Comparison of ENCODE assay signal across 18 cellular contexts in the genomic region with DNA sequence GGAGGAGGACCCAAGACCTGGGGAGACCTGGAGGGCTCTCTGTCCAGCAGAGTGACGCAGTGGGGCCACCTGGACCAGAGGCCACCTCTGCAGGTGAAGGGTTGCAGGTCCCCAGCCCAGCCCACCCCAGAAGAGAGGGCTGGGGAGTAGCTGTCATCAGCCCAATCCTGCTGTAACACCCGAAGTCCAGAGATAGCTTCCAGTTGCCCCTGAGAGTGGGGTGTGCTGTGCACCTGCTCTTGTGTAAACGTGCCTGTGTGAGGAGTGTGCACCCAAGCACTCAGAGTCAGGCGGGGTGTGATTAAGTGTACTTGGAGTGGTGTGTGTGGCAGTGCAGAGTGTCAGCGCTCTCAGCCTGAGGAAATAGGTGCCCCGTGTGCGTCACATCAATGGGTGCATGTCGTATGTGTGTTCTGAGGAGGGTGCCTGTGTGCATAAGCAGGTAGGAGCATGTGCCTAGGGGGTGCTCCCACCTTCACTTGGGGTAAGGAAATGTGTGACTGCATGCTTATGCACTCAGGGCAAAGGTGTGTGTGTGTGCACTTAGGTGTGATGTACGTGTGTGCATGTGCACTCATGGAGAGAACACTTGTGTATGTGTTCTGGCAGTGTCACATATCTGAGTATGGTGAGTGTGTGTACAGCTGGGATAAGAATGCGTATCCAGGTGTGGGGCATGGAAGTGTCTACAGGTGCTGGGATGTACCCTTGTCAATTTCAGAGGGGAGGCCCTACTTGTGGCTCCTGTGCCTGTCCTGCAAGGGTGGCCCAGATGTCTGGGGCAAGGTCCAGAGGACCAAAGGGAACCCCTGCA. TPM values are rescaled to one million over a fixed set of nuclear protein-coding genes. Genes with fewer than 3 reads are reported as not detected.
DNase-seq lines count a peak whose midpoint lies in the region; ATAC-seq and TF ChIP-seq lines count a peak whose summit lies in the region.
"Had no signal": no experiment of that assay in that cellular context is flagged by ENCODE, and none has a peak within 500 bp of the region (broad histone marks: within the 10 kb centered on the region; RNA-seq: fewer than 3 reads in every experiment).

No MANE protein-coding gene starts in this region.

- no peaks in the 10 kb centered on the region for H3K9me1 ChIP-seq in IMR-90 (ENCODE audit: insufficient read depth, low read length)

- no peak overlapping the region for H3K4ac ChIP-seq in IMR-90 (ENCODE audit: low read depth, low read length)

- no peak overlapping the region for H2AK5ac ChIP-seq in IMR-90 (ENCODE audit: low read depth, low read length)

- no peak overlapping the region for H2BK120ac ChIP-seq in IMR-90 (ENCODE audit: low read depth, low read length)

- H3K4me1 Mint-ChIP-seq in progenitor cell of endocrine pancreas (ENCODE audit: low read depth), result peaks cover 21% of the 10 kb centered on the region
- H3K4me1 Mint-ChIP-seq: naive thymus-derived CD4-positive, alpha-beta T cell had no signal

- intact Hi-C loops in IMR-90 (cut with micrococcal nuclease), result no loop called here
- intact Hi-C loops in left ventricle myocardium inferior (cut with micrococcal nuclease), result no loop called here

- H3K4me1 ChIP-seq in DND-41 (ENCODE audit: insufficient read depth, low read length) (no peaks in the 10 kb centered on the region), IMR-90 (ENCODE audit: control insufficient read depth, insufficient read depth, low read length) (no peaks in the 10 kb centered on the region), GM23248 (ENCODE audit: insufficient read depth) (no peaks in the 10 kb centered on the region), left ventricle myocardium inferior (no peaks in the 10 kb centered on the region)
- H3K4me1 ChIP-seq: BE2C had no signal

- H3K36me3 ChIP-seq in DND-41 (ENCODE audit: insufficient read depth, low read length), result no peaks in the 10 kb centered on the region
- H3K36me3 ChIP-seq in IMR-90 (ENCODE audit: control insufficient read depth, insufficient read depth, low read length), result no peaks in the 10 kb centered on the region
- H3K36me3 ChIP-seq in GM23248 (ENCODE audit: low read depth), result no peaks in the 10 kb centered on the region
- H3K36me3 ChIP-seq in left ventricle myocardium inferior, result no peaks in the 10 kb centered on the region
- H3K36me3 ChIP-seq: BE2C had no signal

- H3K79me2 ChIP-seq in DND-41 (ENCODE audit: insufficient read depth, low read length) (no peaks in the 10 kb centered on the region), GM23248 (ENCODE audit: insufficient read depth) (no peaks in the 10 kb centered on the region)

- H2BK20ac ChIP-seq in IMR-90 (ENCODE audit: low read depth, low read length), result no peak overlapping the region

- POLR2A ChIA-PET in IMR-90 (lab: Charles Lee; ENCODE audit: unreplicated experiment), result no interaction called here

- no peaks in the 10 kb centered on the region for H3K9me3 Mint-ChIP-seq in progenitor cell of endocrine pancreas (ENCODE audit: low read depth)
- H3K9me3 Mint-ChIP-seq: dendritic cell treated with granulocyte-macrophage colony-stimulating factor and Interleukin-4, amounts not matched to agents 40 ng/mL and 50 ng/mL, for 4 days; naive thymus-derived CD4-positive, alpha-beta T cell had no signal

- TF ChIP-seq RAD21 in IMR-90 (IDR thresholded peaks at IDR 0.05; ENCODE audit: low read length), result no peak

- H3K27ac ChIP-seq in DND-41 (ENCODE audit: low read length) (no peak overlapping the region), IMR-90 (ENCODE audit: insufficient read depth, low read length) (no peak overlapping the region), GM23248 (no peak overlapping the region), left ventricle myocardium inferior (replicated peaks) (no peak overlapping the region)

- H4K8ac ChIP-seq in IMR-90 (ENCODE audit: low read depth in 2 of 2, low read length in 2 of 2), result no peak overlapping the region

- no peak overlapping the region for H3K9ac ChIP-seq in DND-41 (ENCODE audit: low read depth, low read length)
- H3K9ac ChIP-seq in IMR-90 (ENCODE audit: low read depth, low read length), result no peak overlapping the region
- H3K9ac ChIP-seq in GM23248, result no peak overlapping the region

- H3K27me3 Mint-ChIP-seq in progenitor cell of endocrine pancreas, result peaks cover 48% of the 10 kb centered on the region

- 90% methylated on average over 4 of the region's 10 CpGs; no CpG with 5 or more reads in 1 of the 2 experiments for WGBS in IMR-90 (ENCODE audit: extremely low coverage in 2 of 2, insufficient read length in 1 of 2), 2 experiments
- WGBS in GM23248 (ENCODE audit: low coverage in 1 of 2, low lambda C conversion rate in 2 of 2, missing lambda C conversion rate in 2 of 2), 2 experiments, result 52 to 53% methylated on average over 9 to 10 of the region's 10 CpGs

- H3K14ac ChIP-seq in IMR-90 (replicated peaks; ENCODE audit: low read depth, low read length), result no peak overlapping the region

- H4K20me1 ChIP-seq in DND-41 (ENCODE audit: insufficient read depth, low read length) (0 out of 2 replicates have a peak, but pooled peaks cover 3% of the 10 kb centered on the region), IMR-90 (ENCODE audit: insufficient read depth, low read length) (no peaks in the 10 kb centered on the region; the same call in none of the 2 replicates), GM23248 (ENCODE audit: insufficient read depth) (no peaks in the 10 kb centered on the region)

- no peak overlapping the region for H3K4me3 Mint-ChIP-seq in progenitor cell of endocrine pancreas (ENCODE audit: low read depth)
- H3K4me3 Mint-ChIP-seq: dendritic cell treated with granulocyte-macrophage colony-stimulating factor and Interleukin-4, amounts not matched to agents 40 ng/mL and 50 ng/mL, for 4 days; naive thymus-derived CD4-positive, alpha-beta T cell had no signal

- in situ Hi-C loops in IMR-90 (cut with MboI; ENCODE audit: low sequenced_read_pairs), result no loop called here
- in situ Hi-C loops in GM23248 (cut with MboI), result no loop called here

- BruUV-seq in IMR-90 (replicated peaks; lab: Mats Ljungman, UMichigan), result no TSS peak

- TF ChIP-seq CTCF in DND-41 (IDR thresholded peaks at IDR 0.05; ENCODE audit: borderline replicate concordance, extremely low read depth, low read length, poor library complexity, severe bottlenecking) (no peak), IMR-90 (conservative IDR thresholded peaks at IDR 0.05; ENCODE audit: low read depth, low read length) (no peak), progenitor cell of endocrine pancreas (IDR thresholded peaks at IDR 0.05; ENCODE audit: unreplicated experiment) (no peak), left ventricle myocardium inferior (IDR thresholded peaks at IDR 0.05; ENCODE audit: borderline replicate concordance) (no peak)

- H3K27ac Mint-ChIP-seq in progenitor cell of endocrine pancreas, result no peak overlapping the region
- H3K27ac Mint-ChIP-seq: dendritic cell treated with granulocyte-macrophage colony-stimulating factor and Interleukin-4, amounts not matched to agents 40 ng/mL and 50 ng/mL, for 4 days; naive thymus-derived CD4-positive, alpha-beta T cell had no signal

- H3K18ac ChIP-seq in IMR-90 (ENCODE audit: low read depth, low read length), result no peak overlapping the region

- 0 out of 3 replicates have a peak, but pooled peaks have one; percentile 22 for ATAC-seq in DND-41 (ENCODE audit: insufficient read depth, low read depth)
- no peak for ATAC-seq in IMR-90 (ENCODE audit: low read depth)
- ATAC-seq: naive thymus-derived CD4-positive, alpha-beta T cell had no signal

- no peak overlapping the region for H2BK5ac ChIP-seq in IMR-90 (ENCODE audit: low read depth, low read length, poor library complexity, severe bottlenecking)

- no peak for TF ChIP-seq POLR2A in IMR-90 (IDR thresholded peaks at IDR 0.05; ENCODE audit: low read depth, low read length)

- H3K27me3 ChIP-seq in DND-41 (ENCODE audit: insufficient read depth, low read length, poor library complexity), result no peaks in the 10 kb centered on the region
- H3K27me3 ChIP-seq in IMR-90 (ENCODE audit: control insufficient read depth, insufficient read depth, low read length), result peaks cover 3% of the 10 kb centered on the region; the same call in 1 of the 2 replicates
- no peaks in the 10 kb centered on the region; the same call in 1 of the 2 replicates for H3K27me3 ChIP-seq in GM23248 (replicated peaks; ENCODE audit: insufficient read depth)
- H3K27me3 ChIP-seq in left ventricle myocardium inferior (ENCODE audit: low read depth), result peaks cover 66% of the 10 kb centered on the region
- H3K27me3 ChIP-seq: BE2C had no signal

- H3K56ac ChIP-seq in IMR-90 (ENCODE audit: extremely low read depth, insufficient read depth, low read length), result no peak overlapping the region

- no peaks in the 10 kb centered on the region for H3F3A ChIP-seq in GM23248 (ENCODE audit: insufficient read depth)

- H3K36me3 Mint-ChIP-seq in progenitor cell of endocrine pancreas (ENCODE audit: insufficient read depth), result no peaks in the 10 kb centered on the region
- H3K36me3 Mint-ChIP-seq: naive thymus-derived CD4-positive, alpha-beta T cell had no signal

- H3K4me3 ChIP-seq in DND-41 (ENCODE audit: low read depth in 1 of 2, low read length in 2 of 2), result no peak overlapping the region
- no peak overlapping the region for H3K4me3 ChIP-seq in IMR-90 (ENCODE audit: insufficient read depth, low read depth, low read length)
- no peak overlapping the region for H3K4me3 ChIP-seq in GM23248
- H3K4me3 ChIP-seq in left ventricle myocardium inferior, result no peak overlapping the region

- H3K23ac ChIP-seq in IMR-90 (ENCODE audit: low read depth, low read length), result no peak overlapping the region

- dilution Hi-C loops in IMR-90 (cut with HindIII; ENCODE audit: low sequenced_read_pairs, unreplicated experiment), result no loop called here

- H4K5ac ChIP-seq in IMR-90 (ENCODE audit: low read depth, low read length), result no peak overlapping the region

- no peaks in the 10 kb centered on the region for H3K9me2 ChIP-seq in GM23248 (ENCODE audit: insufficient read depth)

- no peak overlapping the region for H3K4me2 ChIP-seq in DND-41 (ENCODE audit: insufficient read depth, low read length)
- H3K4me2 ChIP-seq in IMR-90 (ENCODE audit: low read depth, low read length), result no peak overlapping the region
- H3K4me2 ChIP-seq in GM23248 (ENCODE audit: unreplicated experiment), result no peak overlapping the region

- no peak overlapping the region for H2AK9ac ChIP-seq in IMR-90 (replicated peaks; ENCODE audit: low read depth, low read length, poor library complexity)

- H3K79me1 ChIP-seq in IMR-90 (ENCODE audit: low read depth in 1 of 2, low read length in 2 of 2), result no peaks in the 10 kb centered on the region

- H3K9me3 ChIP-seq in DND-41 (ENCODE audit: insufficient read depth, low read length, severe bottlenecking) (no peaks in the 10 kb centered on the region), IMR-90 (ENCODE audit: control insufficient read depth, insufficient read depth, low read length) (no peaks in the 10 kb centered on the region), GM23248 (ENCODE audit: low read depth) (no peaks in the 10 kb centered on the region), left ventricle myocardium inferior (replicated peaks) (no peaks in the 10 kb centered on the region)
- H3K9me3 ChIP-seq: BE2C had no signal

- no peak overlapping the region for H4K91ac ChIP-seq in IMR-90 (ENCODE audit: insufficient read depth, low read depth, low read length)

- CTCF ChIA-PET in IMR-90 (lab: Yijun Ruan, JAX), result interaction anchor here (1.3 kb wide), 1 partner anchor 9 kb away, joined by 4 read pairs; no protein-coding TSS in a partner anchor

- DNase-seq in DND-41 (no peak), IMR-90 (no peak), ecto neural progenitor cell (ENCODE audit: low spot score) (peak; percentile 46), progenitor cell of endocrine pancreas (ENCODE audit: low spot score, unreplicated experiment) (peak; percentile 1), GM23248 (no peak), NCI-H2196 (lab: John Stamatoyannopoulos, UW; ENCODE audit: unreplicated experiment) (no peak), left ventricle myocardium inferior (no peak)
- DNase-seq: activated CD4-positive, CD25-positive, alpha-beta regulatory T cell treated with anti-CD3 and anti-CD28 coated beads, Interleukin-2, amount 50 U/mL, for 72 hours; activated naive CD4-positive, alpha-beta T cell treated with anti-CD3 and anti-CD28 coated beads, Interleukin-2, amount 50 U/mL, for 16 hours; BE2C; erythroblast; NCI-H2171; SIG-M5 had no signal

- no peak overlapping the region for H2BK15ac ChIP-seq in IMR-90 (ENCODE audit: low read depth, low read length)

- H2AFZ ChIP-seq in DND-41 (ENCODE audit: low read depth, low read length), result no peak overlapping the region
- H2AFZ ChIP-seq in IMR-90 (replicated peaks; ENCODE audit: low read length, poor library complexity), result peak overlapping the region; percentile 43
- no peak overlapping the region for H2AFZ ChIP-seq in GM23248

RNA-seq across cellular contexts. Expression of a gene that starts 0.7 kb away (rescaled TPM):
- total RNA-seq in IMR-90 (2012; rRNA removed), result 0.28 TPM in 1 of 2 replicates, not detected in the other
- 1.3 and 1.4 TPM in 2 replicates for polyA plus RNA-seq in IMR-90 (2012; rRNA removed)
- polyA plus RNA-seq in IMR-90 (2012; cell fraction: cytosol; rRNA removed), result 0.51 TPM in 1 of 2 replicates, not detected in the other
- 17.8 and 20.6 TPM in 2 replicates for polyA plus RNA-seq in IMR-90 (2012; cell fraction: nucleus; rRNA removed; ENCODE audit: low replicate concordance)
- total RNA-seq in progenitor cell of endocrine pancreas, result not detected in 2 replicates
- not detected in 2 replicates for total RNA-seq in GM23248 (2014; rRNA removed; shearing (Covaris generic))
- polyA plus RNA-seq in GM23248 (2016; fragmentation: Nextera tagmentation; extraction: Ambion mirVana), result 0.60 TPM in 1 of 2 replicates, not detected in the other
- not detected for total RNA-seq in left ventricle myocardium inferior
- total RNA-seq: lung microvascular endothelial cell; naive thymus-derived CD4-positive, alpha-beta T cell; T-helper 2 cell treated with Interferon-gamma antibody and Interleukin-4, amounts not matched to agents 100 ng/mL and 5 ng/mL, for 36 hours; temporal lobe had no signal
- polyA plus RNA-seq: naive thymus-derived CD4-positive, alpha-beta T cell had no signal

RNA-seq across cellular contexts. Expression of a gene that starts 36.0 kb away (rescaled TPM):
- total RNA-seq in IMR-90 (2012; rRNA removed) (0.36 and 0.56 TPM in 2 replicates), progenitor cell of endocrine pancreas (0.31 TPM in 1 of 2 replicates, not detected in the other), left ventricle myocardium inferior (0.36 TPM)
- polyA plus RNA-seq in IMR-90 (2012; rRNA removed) (1.5 and 2.4 TPM in 2 replicates), GM23248 (2016; fragmentation: Nextera tagmentation; extraction: Ambion mirVana) (0.85 and 1.5 TPM in 2 replicates)
- polyA plus RNA-seq in IMR-90 (2012; cell fraction: cytosol; rRNA removed), result 3.2 and 3.5 TPM in 2 replicates
- 6.0 and 12.7 TPM in 2 replicates for polyA plus RNA-seq in IMR-90 (2012; cell fraction: nucleus; rRNA removed; ENCODE audit: low replicate concordance)
- total RNA-seq in GM23248 (2014; rRNA removed; shearing (Covaris generic)), result 1.1 and 2.0 TPM in 2 replicates
- total RNA-seq: lung microvascular endothelial cell; naive thymus-derived CD4-positive, alpha-beta T cell; T-helper 2 cell treated with Interferon-gamma antibody and Interleukin-4, amounts not matched to agents 100 ng/mL and 5 ng/mL, for 36 hours had no signal
- polyA plus RNA-seq: naive thymus-derived CD4-positive, alpha-beta T cell had no signal

RNA-seq across cellular contexts. Expression of a gene that starts 42.1 kb away (rescaled TPM):
- total RNA-seq in IMR-90 (2012; rRNA removed) (0.54 and 0.56 TPM in 2 replicates), progenitor cell of endocrine pancreas (3.7 and 5.4 TPM in 2 replicates), left ventricle myocardium inferior (0.33 TPM)
- polyA plus RNA-seq in IMR-90 (2012; rRNA removed) (1.0 and 1.2 TPM in 2 replicates), GM23248 (2016; fragmentation: Nextera tagmentation; extraction: Ambion mirVana) (0.65 and 1.2 TPM in 2 replicates)
- polyA plus RNA-seq in IMR-90 (2012; cell fraction: cytosol; rRNA removed), result 1.8 and 2.6 TPM in 2 replicates
- 3.3 and 5.0 TPM in 2 replicates for polyA plus RNA-seq in IMR-90 (2012; cell fraction: nucleus; rRNA removed; ENCODE audit: low replicate concordance)
- total RNA-seq in GM23248 (2014; rRNA removed; shearing (Covaris generic)), result not detected in 2 replicates
- total RNA-seq: T-helper 2 cell treated with Interferon-gamma antibody and Interleukin-4, amounts not matched to agents 100 ng/mL and 5 ng/mL, for 36 hours had no signal
- polyA plus RNA-seq: naive thymus-derived CD4-positive, alpha-beta T cell had no signal

RNA-seq across cellular contexts. Expression of a gene that starts 58.3 kb away (rescaled TPM):
- 26.3 and 31.1 TPM in 2 replicates for total RNA-seq in IMR-90 (2012; rRNA removed)
- polyA plus RNA-seq in IMR-90 (2012; rRNA removed), result 64.7 and 69.8 TPM in 2 replicates
- polyA plus RNA-seq in IMR-90 (2012; cell fraction: cytosol; rRNA removed), result 200 and 230 TPM in 2 replicates
- 58.4 and 142 TPM in 2 replicates for polyA plus RNA-seq in IMR-90 (2012; cell fraction: nucleus; rRNA removed; ENCODE audit: low replicate concordance)
- total RNA-seq in progenitor cell of endocrine pancreas, result 35.4 and 36.9 TPM in 2 replicates
- total RNA-seq in GM23248 (2014; rRNA removed; shearing (Covaris generic)), result 46.9 and 64.1 TPM in 2 replicates
- polyA plus RNA-seq in GM23248 (2016; fragmentation: Nextera tagmentation; extraction: Ambion mirVana), result 54.1 and 55.7 TPM in 2 replicates
- total RNA-seq in left ventricle myocardium inferior, result 50.7 TPM

Comparison
In these comparisons a context has a peak if more than half of its experiments do, and no peak if none do; other contexts are left out.
1. DNase-seq: peak in ecto neural progenitor cell (single experiment) and progenitor cell of endocrine pancreas (single experiment); none in DND-41 (single experiment), IMR-90 (single experiment), GM23248 (single experiment), NCI-H2196 (single experiment) and left ventricle myocardium inferior (single experiment).